11 cellular contexts compared by ENCODE assay signal in the genomic region with DNA sequence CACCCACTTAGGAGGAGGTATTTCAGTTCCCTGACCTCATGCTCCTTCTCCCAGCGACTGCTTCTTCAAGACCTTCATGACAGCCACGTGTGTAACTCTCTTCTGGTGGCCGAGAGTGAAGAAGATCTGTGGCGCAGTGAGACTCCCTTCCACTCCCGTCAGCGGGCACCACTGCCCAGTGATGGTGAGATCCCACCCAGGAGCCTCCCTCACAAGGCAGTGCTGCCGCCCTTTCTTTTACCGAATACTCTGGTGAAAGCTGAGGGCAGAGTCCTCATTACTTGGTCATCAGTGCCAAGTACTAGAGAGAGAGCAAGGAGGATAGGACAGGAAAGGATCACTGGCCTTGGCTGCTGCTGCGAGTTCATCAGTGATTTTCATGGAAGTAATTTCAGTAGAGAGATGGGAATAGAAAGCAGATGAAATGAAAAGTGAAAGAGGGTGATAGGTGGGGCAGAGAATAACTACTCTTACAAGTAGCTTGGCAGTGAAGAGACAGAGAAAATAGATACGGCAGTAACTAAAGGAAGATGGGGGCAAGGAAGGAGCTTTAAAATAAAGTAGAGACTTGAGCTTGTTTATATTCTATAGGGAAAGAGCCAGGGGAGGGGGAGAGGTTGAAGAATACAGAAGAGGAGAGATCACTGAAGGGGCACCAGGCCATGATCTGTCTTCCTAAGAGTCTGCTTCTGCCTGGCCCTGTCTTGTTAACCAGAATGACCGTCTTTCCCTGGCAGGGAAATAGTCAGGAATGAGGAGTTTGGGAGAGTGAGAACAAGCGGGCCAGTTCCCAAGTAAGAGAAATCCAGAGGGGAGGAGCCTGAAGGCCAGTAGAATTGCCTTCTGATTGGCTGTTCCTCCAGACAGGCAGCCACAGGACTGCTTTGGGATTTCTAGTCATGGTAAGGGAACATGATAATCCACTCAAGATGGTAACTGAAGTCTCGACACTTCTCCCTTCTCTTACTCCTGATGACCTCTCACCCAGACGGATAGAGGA. TPM values are rescaled to one million over a fixed set of nuclear protein-coding genes. Genes with fewer than 3 reads are reported as not detected.
DNase-seq lines count a peak whose midpoint lies in the region; ATAC-seq and TF ChIP-seq lines count a peak whose summit lies in the region.
"Had no signal": no experiment of that assay in that cellular context is flagged by ENCODE, and none has a peak within 500 bp of the region (broad histone marks: within the 10 kb centered on the region; RNA-seq: fewer than 3 reads in every experiment).

No MANE protein-coding gene starts in this region.

- H3K27me3 ChIP-seq in transverse colon: no peaks in the 10 kb centered on the region
- H3K27me3 ChIP-seq: BLaER1 had no signal

- no peak for TF ChIP-seq CTCF in transverse colon (IDR thresholded peaks at IDR 0.05)

- TF ChIP-seq EP300 in transverse colon (IDR thresholded peaks at IDR 0.05; ENCODE audit: low read depth): no peak

- no peak for TF ChIP-seq POLR2A in transverse colon (IDR thresholded peaks at IDR 0.05)

- H3K9me3 ChIP-seq in transverse colon: no peaks in the 10 kb centered on the region
- H3K9me3 ChIP-seq: BLaER1 had no signal

- H3K36me3 ChIP-seq in transverse colon: peaks cover 0 to 38% (median 20%) of the 10 kb centered on the region in 4 donors

- no peak overlapping the region for H3K4me3 ChIP-seq in transverse colon
- H3K4me3 ChIP-seq: BLaER1 had no signal

- in situ Hi-C loops in transverse colon (cut with MboI; ENCODE audit: low pct_ligation_motif_present in 1 of 4, low pct_unique_long_range_greater_than_20kb in 1 of 4, low sequenced_read_pairs in 3 of 4): loop anchor here in 1 of 4 donors (25.0 kb wide), 1 partner anchor 202 kb away; no protein-coding TSS in a partner anchor

- peaks cover 0 to 3% (median 0%) of the 10 kb centered on the region in 4 donors for H3K4me1 ChIP-seq in transverse colon
- H3K4me1 ChIP-seq: BLaER1 had no signal

- intact Hi-C loops in transverse colon (cut with DNase I; ENCODE audit: low total_unique reads): no loop called here

- DNase-seq in activated effector memory CD4-positive, alpha-beta T cell treated with anti-CD3 and anti-CD28 coated beads, Interleukin-2, amount 50 U/mL, for 16 hours: peak; percentile 42
- DNase-seq in activated effector memory CD4-positive, alpha-beta T cell treated with Interleukin-2 at 50 U/mL for 16 hours: no peak
- DNase-seq in epidermal melanocyte (ENCODE audit: insufficient read length, low spot score) (peak; percentile 64), mesenteric fat pad (ENCODE audit: low spot score) (peak; percentile 57), transverse colon (no peak), DMS153 (lab: John Stamatoyannopoulos, UW) (no peak), NCI-H1092 treated with DMSO at 0.1 percent for 48 hours (lab: John Stamatoyannopoulos, UW) (no peak)
- DNase-seq: NCI-H1694 treated with DMSO at 0.1 percent for 48 hours; stimulated activated naive CD4-positive, alpha-beta T cell had no signal

- 64 to 71% methylated on average over 3 to 14 of the region's 14 CpGs for WGBS in transverse colon (ENCODE audit: low coverage in 1 of 2), 2 donors

- peak overlapping the region; percentile 11 to 70 (median 34) for H3K27ac ChIP-seq in transverse colon
- H3K27ac ChIP-seq: BLaER1 had no signal

- ATAC-seq in GM21619 (IDR thresholded peaks at IDR 0.05; ENCODE audit: unreplicated experiment): no peak

RNA-seq across cellular contexts. Expression of a gene that starts 18.3 kb away (rescaled TPM):
- total RNA-seq in mesenteric fat pad: 36.9 TPM
- 100 to 1,000 TPM in 3 of 4 donors, 10 to 100 TPM in 1; 71.1 to 126 (median 119) TPM for total RNA-seq in transverse colon

RNA-seq across cellular contexts. Expression of a gene that starts 45.7 kb away (rescaled TPM):
- total RNA-seq in mesenteric fat pad: 65.3 TPM
- 100 to 1,000 TPM in 2 of 4 donors, 10 to 100 TPM in 2; 43.1 to 106 (median 82.2) TPM for total RNA-seq in transverse colon

RNA-seq across cellular contexts. Expression of a gene that starts 45.8 kb away (rescaled TPM):
- 55.2 TPM for total RNA-seq in mesenteric fat pad
- total RNA-seq in transverse colon: 10 to 100 TPM; 12.7 to 41.9 (median 25.0) TPM

Comparison
In these comparisons a context has a peak if more than half of its experiments do, and no peak if none do; other contexts are left out.
1. DNase-seq: peak in activated effector memory CD4-positive, alpha-beta T cell treated with anti-CD3 and anti-CD28 coated beads, Interleukin-2, amount 50 U/mL, for 16 hours (single experiment), epidermal melanocyte (single experiment) and mesenteric fat pad (single experiment); none in activated effector memory CD4-positive, alpha-beta T cell treated with Interleukin-2 at 50 U/mL for 16 hours (single experiment), transverse colon (single experiment), DMS153 (single experiment) and NCI-H1092 treated with DMSO at 0.1 percent for 48 hours (single experiment).